24 cellular contexts compared by ENCODE assay signal in genomic region chr7:104928721-104929400, GRCh38.
"Had no signal": no experiment of that assay in that cellular context is flagged by ENCODE, and none has a peak within 500 bp of the region (broad histone marks: within the 10 kb centered on the region; RNA-seq: fewer than 3 reads in every experiment).

No MANE protein-coding gene starts in this region.

- H3K27ac ChIP-seq: KMS-11, Peyer's patch had no signal

- H3K4me3 Mint-ChIP-seq: activated CD4-positive, alpha-beta memory T cell treated with anti-CD3 and anti-CD28 coated beads, Interleukin-2, amount 10 ng/mL, durations not matched to agents 7 days and 5 days; activated CD4-positive, alpha-beta T cell treated with anti-CD3 and anti-CD28 coated beads for 36 hours; activated naive CD4-positive, alpha-beta T cell treated with anti-CD3 and anti-CD28 coated beads, Interleukin-2, amount 50 U/mL, for 24 hours; T-cell had no signal

- H3K36me3 Mint-ChIP-seq: activated naive CD4-positive, alpha-beta T cell treated with anti-CD3 and anti-CD28 coated beads, Interleukin-2, amount 50 U/mL, for 24 hours; T-cell had no signal

- H3K4me1 ChIP-seq: breast epithelium had no signal

- H3K9me3 ChIP-seq: breast epithelium, Peyer's patch had no signal

- H3K27ac Mint-ChIP-seq: activated CD4-positive, alpha-beta memory T cell treated with anti-CD3 and anti-CD28 coated beads, Interleukin-2, amount 10 ng/mL, durations not matched to agents 7 days and 5 days; activated CD4-positive, alpha-beta T cell treated with anti-CD3 and anti-CD28 coated beads for 36 hours; activated naive CD4-positive, alpha-beta T cell treated with anti-CD3 and anti-CD28 coated beads, Interleukin-2, amount 50 U/mL, for 24 hours; T-cell had no signal

- H3K9ac ChIP-seq: KMS-11 had no signal

- H3K4me2 ChIP-seq: KMS-11 had no signal

- H3K4me3 ChIP-seq: breast epithelium, Peyer's patch had no signal

- DNase-seq: activated CD4-positive, alpha-beta memory T cell treated with anti-CD3 and anti-CD28 coated beads, Interleukin-2, amount 10 ng/mL, durations not matched to agents 7 days and 5 days; activated CD4-positive, alpha-beta T cell treated with anti-CD3 and anti-CD28 coated beads for 36 hours; activated CD4-positive, alpha-beta T cell treated with anti-CD3 and anti-CD28 coated beads, Interleukin-2, amount 50 U/mL, for 1 hour; activated CD4-positive, CD25-positive, alpha-beta regulatory T cell; activated T-cell treated with anti-CD3 and anti-CD28 coated beads for 4 hours; activated T-cell treated with anti-CD3 and anti-CD28 coated beads, Interleukin-2, amount 50 U/mL, for 48 hours; aorta; caudate nucleus; NCI-H1092 treated with DMSO at 0.1 percent for 48 hours; NCI-H1417 treated with DMSO at 0.1 percent for 48 hours; NCI-H1694; NCI-H2029; NCI-H2107; NCI-H2171 treated with DMSO at 0.1 percent for 48 hours; NCI-H226; NCI-H526; Peyer's patch; SHP77 treated with DMSO at 0.1 percent for 48 hours; T-cell; T-helper 2 cell; T1000 had no signal

- H3K27me3 Mint-ChIP-seq: activated CD4-positive, alpha-beta memory T cell treated with anti-CD3 and anti-CD28 coated beads, Interleukin-2, amount 10 ng/mL, durations not matched to agents 7 days and 5 days; activated CD4-positive, alpha-beta T cell treated with anti-CD3 and anti-CD28 coated beads for 36 hours; activated naive CD4-positive, alpha-beta T cell treated with anti-CD3 and anti-CD28 coated beads, Interleukin-2, amount 50 U/mL, for 24 hours; T-cell had no signal

- H3K27me3 ChIP-seq: breast epithelium, Peyer's patch had no signal

- ATAC-seq: activated CD4-positive, alpha-beta T cell treated with anti-CD3 and anti-CD28 coated beads for 36 hours; T-cell had no signal

- H3K9me3 Mint-ChIP-seq: activated CD4-positive, alpha-beta memory T cell treated with anti-CD3 and anti-CD28 coated beads, Interleukin-2, amount 10 ng/mL, durations not matched to agents 7 days and 5 days; activated naive CD4-positive, alpha-beta T cell treated with anti-CD3 and anti-CD28 coated beads, Interleukin-2, amount 50 U/mL, for 24 hours; T-cell had no signal

- H3K4me1 Mint-ChIP-seq: activated CD4-positive, alpha-beta T cell treated with anti-CD3 and anti-CD28 coated beads for 36 hours; activated naive CD4-positive, alpha-beta T cell treated with anti-CD3 and anti-CD28 coated beads, Interleukin-2, amount 50 U/mL, for 24 hours had no signal

- H3K36me3 ChIP-seq: breast epithelium, Peyer's patch had no signal
